Comparison of ENCODE assay signal across 22 cellular contexts in the genomic region with DNA sequence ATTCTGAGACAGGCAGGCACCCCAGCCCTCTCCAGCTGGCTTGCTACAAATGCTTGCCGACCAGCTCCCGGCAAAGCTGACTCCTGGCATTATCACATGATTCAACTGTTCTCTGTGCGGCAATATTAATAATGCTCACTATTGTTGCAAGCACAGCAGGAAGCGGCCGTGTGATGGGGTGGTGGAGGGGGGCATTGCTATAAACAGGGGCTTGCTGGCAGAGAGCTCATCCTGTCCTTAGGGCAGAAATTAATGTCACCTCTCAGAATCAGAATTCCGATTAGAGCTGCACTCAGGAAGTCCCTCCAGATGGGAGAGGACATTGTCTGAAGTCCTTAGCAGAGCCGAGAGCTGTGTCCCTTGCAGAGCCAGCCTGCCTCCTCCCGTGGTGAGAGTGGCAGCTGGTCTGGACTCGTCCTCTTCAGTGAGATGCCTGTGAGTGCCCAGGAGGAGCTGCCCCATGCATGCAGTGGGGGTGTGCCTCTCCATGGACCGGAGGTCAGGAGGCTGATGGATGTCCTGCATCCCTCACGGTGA.
DNase-seq lines count a peak whose midpoint lies in the region; FAIRE-seq and TF ChIP-seq lines count a peak whose summit lies in the region.
"Had no signal": no experiment of that assay in that cellular context is flagged by ENCODE, and none has a peak within 500 bp of the region (broad histone marks: within the 10 kb centered on the region; RNA-seq: fewer than 3 reads in every experiment).

No MANE protein-coding gene starts in this region.

- H3K4me1 ChIP-seq in HEK293 (ENCODE audit: control insufficient read depth, insufficient read depth, low read length): no peaks in the 10 kb centered on the region
- H3K4me1 ChIP-seq in astrocyte (ENCODE audit: insufficient read depth, low read length): no peaks in the 10 kb centered on the region
- no peaks in the 10 kb centered on the region for H3K4me1 ChIP-seq in uterus
- H3K4me1 ChIP-seq: ascending aorta, prostate gland had no signal

- peak overlapping the region; percentile 18 for H3K27ac Mint-ChIP-seq in astrocyte (ENCODE audit: unreplicated experiment)
- H3K27ac Mint-ChIP-seq: effector memory CD8-positive, alpha-beta T cell; naive thymus-derived CD8-positive, alpha-beta T cell had no signal

- no peak overlapping the region for H2AFZ ChIP-seq in astrocyte (ENCODE audit: low read depth, low read length)

- CTCF ChIA-PET in HEK293 (lab: Yijun Ruan, JAX): interaction anchor here (1.1 kb wide), 1 partner anchor 10 kb away, joined by 3 read pairs; no protein-coding TSS in a partner anchor

- H3K4me1 Mint-ChIP-seq in astrocyte (ENCODE audit: low read depth, unreplicated experiment): no peaks in the 10 kb centered on the region
- H3K4me1 Mint-ChIP-seq: CD8-positive, alpha-beta memory T cell; naive thymus-derived CD8-positive, alpha-beta T cell had no signal

- no peak overlapping the region for H3K4me2 ChIP-seq in astrocyte (ENCODE audit: low read length)

- H3K27me3 ChIP-seq in astrocyte (ENCODE audit: insufficient read depth, low read length) (no peaks in the 10 kb centered on the region), uterus (no peaks in the 10 kb centered on the region)
- H3K27me3 ChIP-seq: ascending aorta, testis had no signal

- H3K4me3 Mint-ChIP-seq in astrocyte (ENCODE audit: unreplicated experiment): no peak overlapping the region
- H3K4me3 Mint-ChIP-seq: CD8-positive, alpha-beta memory T cell; effector memory CD8-positive, alpha-beta T cell; naive thymus-derived CD8-positive, alpha-beta T cell had no signal

- intact Hi-C loops in posterior cingulate gyrus (cut with DNase I) (no loop called here), uterus (cut with DNase I; ENCODE audit: low total_unique reads) (no loop called here)

- H3K9me3 ChIP-seq in HEK293 (ENCODE audit: control insufficient read depth, insufficient read depth, low read depth, low read length): no peaks in the 10 kb centered on the region
- no peaks in the 10 kb centered on the region for H3K9me3 ChIP-seq in astrocyte (ENCODE audit: insufficient read depth, low read depth, low read length)
- H3K9me3 ChIP-seq in uterus: no peaks in the 10 kb centered on the region
- H3K9me3 ChIP-seq: ascending aorta, prostate gland, testis had no signal

- no peak for TF ChIP-seq POLR2A in uterus (IDR thresholded peaks at IDR 0.05)

- peaks cover 2% of the 10 kb centered on the region for H3K9me3 Mint-ChIP-seq in astrocyte (ENCODE audit: unreplicated experiment)
- H3K9me3 Mint-ChIP-seq: effector memory CD8-positive, alpha-beta T cell had no signal

- H4K20me1 ChIP-seq in astrocyte (ENCODE audit: insufficient read depth, low read length): peaks cover 5% of the 10 kb centered on the region

- H3K27me3 Mint-ChIP-seq in astrocyte (ENCODE audit: low read depth, unreplicated experiment): peaks cover 14% of the 10 kb centered on the region
- H3K27me3 Mint-ChIP-seq: CD8-positive, alpha-beta memory T cell; effector memory CD8-positive, alpha-beta T cell had no signal

- H3K36me3 ChIP-seq in HEK293 (ENCODE audit: control insufficient read depth in 2 of 2, insufficient read depth in 1 of 2, low read length in 2 of 2): no peaks in the 10 kb centered on the region
- no peaks in the 10 kb centered on the region for H3K36me3 ChIP-seq in astrocyte (ENCODE audit: insufficient read depth, low read length)
- no peaks in the 10 kb centered on the region for H3K36me3 ChIP-seq in uterus
- H3K36me3 ChIP-seq: ascending aorta, prostate gland had no signal

- TF ChIP-seq CTCF in HEK293 (tag by site-specific recombination; IDR thresholded peaks at IDR 0.05): no peak
- TF ChIP-seq CTCF in astrocyte (IDR thresholded peaks at IDR 0.05; ENCODE audit: insufficient read depth, low read depth, low read length): no peak
- TF ChIP-seq CTCF in uterus (IDR thresholded peaks at IDR 0.05): no peak

- FAIRE-seq in astrocyte (lab: Jason Lieb, UNC): no peak
- FAIRE-seq: HepG2 had no signal

- POLR2A ChIA-PET in HEK293 (lab: Yijun Ruan, JAX): no interaction called here

- H3K4me3 ChIP-seq in HEK293 (ENCODE audit: low read depth, low read length) (no peak overlapping the region), astrocyte (ENCODE audit: insufficient read depth, low read depth, low read length) (no peak overlapping the region), uterus (no peak overlapping the region)
- H3K4me3 ChIP-seq: ascending aorta, prostate gland, testis had no signal

- no peak overlapping the region for H3K9ac ChIP-seq in astrocyte (ENCODE audit: low read length)

- H3K79me2 ChIP-seq in astrocyte (ENCODE audit: insufficient read depth, low read length): no peaks in the 10 kb centered on the region

- H3K27ac ChIP-seq in HEK293 (ENCODE audit: extremely low read depth, low read depth, low read length): no peak overlapping the region
- H3K27ac ChIP-seq in astrocyte (ENCODE audit: low read depth, low read length): no peak overlapping the region
- no peak overlapping the region for H3K27ac ChIP-seq in uterus
- H3K27ac ChIP-seq: ascending aorta, HL-60, prostate gland, testis had no signal

- H3K36me3 Mint-ChIP-seq in astrocyte (ENCODE audit: low read depth, unreplicated experiment): no peaks in the 10 kb centered on the region
- H3K36me3 Mint-ChIP-seq: CD8-positive, alpha-beta memory T cell had no signal

- DNase-seq in astrocyte (ENCODE audit: low read depth) (no peak), hypothalamus (lab: John Stamatoyannopoulos, UW) (peak in 33 of 51 donors; percentile 13 to 84 (median 49)), posterior cingulate gyrus (peak in 7 of 10 donors; percentile 27 to 95 (median 68)), RKO (ENCODE audit: low spot score) (no peak), EL (no peak), uterus (no peak)
- DNase-seq: activated CD4-positive, alpha-beta T cell treated with anti-CD3 and anti-CD28 coated beads for 48 hours; activated naive CD4-positive, alpha-beta T cell treated with anti-CD3 and anti-CD28 coated beads, Interleukin-2, amount 50 U/mL, for 16 hours; CD8-positive, alpha-beta memory T cell; DND-41; effector memory CD8-positive, alpha-beta T cell; GOT3; left colon; naive thymus-derived CD8-positive, alpha-beta T cell; NCI-H1092 treated with DMSO at 0.1 percent for 48 hours; T-helper 2 cell; testis had no signal

TF ChIP-seq in HEK293, 187 proteins besides CTCF, POLR2A, EP300 and RAD21:
- TF ChIP-seq ZIC2 (tag by site-specific recombination; IDR thresholded peaks at IDR 0.05): peak; percentile 35; the same call in 1 of the 2 replicates
- no peak for TF ChIP-seq SCRT1 (tag by site-specific recombination; IDR thresholded peaks at IDR 0.05; ENCODE audit: borderline replicate concordance)
- no peak for TF ChIP-seq ZNF654 (tag by site-specific recombination; IDR thresholded peaks at IDR 0.05; ENCODE audit: low read depth)
- TF ChIP-seq ZFP37 (tag by site-specific recombination; IDR thresholded peaks at IDR 0.05): no peak
- TF ChIP-seq, protein P1, sequence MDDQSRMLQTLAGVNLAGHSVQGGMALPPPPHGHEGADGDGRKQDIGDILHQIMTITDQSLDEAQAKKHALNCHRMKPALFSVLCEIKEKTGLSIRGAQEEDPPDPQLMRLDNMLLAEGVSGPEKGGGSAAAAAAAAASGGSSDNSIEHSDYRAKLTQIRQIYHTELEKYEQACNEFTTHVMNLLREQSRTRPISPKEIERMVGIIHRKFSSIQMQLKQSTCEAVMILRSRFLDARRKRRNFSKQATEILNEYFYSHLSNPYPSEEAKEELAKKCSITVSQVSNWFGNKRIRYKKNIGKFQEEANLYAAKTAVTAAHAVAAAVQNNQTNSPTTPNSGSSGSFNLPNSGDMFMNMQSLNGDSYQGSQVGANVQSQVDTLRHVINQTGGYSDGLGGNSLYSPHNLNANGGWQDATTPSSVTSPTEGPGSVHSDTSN (CRISPR knock-in tag; IDR thresholded peaks at IDR 0.05): 0 out of 2 replicates have a peak, but pooled peaks have one; percentile 29
- TF ChIP-seq ZNF121 (tag by site-specific recombination; IDR thresholded peaks at IDR 0.05): no peak

Comparison
In these comparisons a context has a peak if more than half of its experiments do, and no peak if none do; other contexts are left out.
1. DNase-seq: peak in hypothalamus (33 of 51) and posterior cingulate gyrus (7 of 10); none in astrocyte (single experiment), RKO (single experiment), EL (single experiment) and uterus (0 of 2).